Comparison of ENCODE assay signal across 8 cellular contexts in genomic region chr4:39977489-39978377, GRCh38. TPM values are rescaled to one million over a fixed set of nuclear protein-coding genes. Genes with fewer than 3 reads are reported as not detected.
DNase-seq lines count a peak whose midpoint lies in the region; ATAC-seq and TF ChIP-seq lines count a peak whose summit lies in the region.

TSS of gene PDS5A (minus strand) at chr4:39977911. CDS start at chr4:39976577, 1,334 bp downstream.

- POLR2A ChIA-PET in activated B cell treated with CpG ODN at 0.5 μM for 24 hours (lab: Charles Lee): interaction anchor here (0.6 to 1.2 kb wide), 4 partner anchors 255 to 1216 kb away, joined by 3 to 5 read pairs (median 4); partner anchors contain the start of gene UBE2K

- CTCF ChIA-PET in activated B cell treated with CpG ODN at 0.5 μM for 24 hours (lab: Charles Lee): interaction anchor here (0.7 to 2.1 kb wide), 7 partner anchors 44 to 519 kb away, joined by 3 to 10 read pairs (median 4); partner anchors contain the start of genes LIAS and RPL9

- peaks cover 32% of the 10 kb centered on the region for H3K4me1 Mint-ChIP-seq in activated B cell treated with CpG ODN at 0.5 μM for 24 hours

- H3K27me3 Mint-ChIP-seq in activated B cell treated with CpG ODN at 0.5 μM for 24 hours: no peaks in the 10 kb centered on the region

- H3K4me3 Mint-ChIP-seq in activated B cell treated with CpG ODN at 0.5 μM for 24 hours: peak within 1 kb of the TSS; percentile 87

- H3K36me3 Mint-ChIP-seq in activated B cell treated with CpG ODN at 0.5 μM for 24 hours (ENCODE audit: low read depth): peaks cover 35% of the 10 kb centered on the region

- peak within 1 kb of the TSS; percentile 92 for H3K27ac Mint-ChIP-seq in activated B cell treated with CpG ODN at 0.5 μM for 24 hours

- peak within 1 kb of the TSS; percentile 93 for H3K27ac ChIP-seq in caudate nucleus (ENCODE audit: low read depth, low read length)

- no peaks in the 10 kb centered on the region for H3K9me3 Mint-ChIP-seq in activated B cell treated with CpG ODN at 0.5 μM for 24 hours

- TF ChIP-seq CTCF in activated B cell treated with CpG ODN at 0.5 μM for 24 hours (IDR thresholded peaks at IDR 0.05): peak; percentile 27

- intact Hi-C loops in activated B cell treated with CpG ODN at 0.5 μM for 24 hours (cut with micrococcal nuclease): loop anchor here (1.0 to 10.0 kb wide), 13 partner anchors 45 to 1073 kb away; partner anchors contain the start of genes LIAS, RPL9, UBE2K and WDR19

- DNase-seq in AG08395 (ENCODE audit: low spot score) (peak; percentile 97), NCI-H2227 treated with DMSO at 0.1 percent for 48 hours (lab: John Stamatoyannopoulos, UW) (peak; percentile 82), activated B cell treated with CpG ODN at 0.5 μM for 24 hours (peak; percentile 91), caudate nucleus (lab: John Stamatoyannopoulos, UW) (peak in 60 of 61 donors; percentile 28 to 93 (median 80)), iris pigment epithelial cell (ENCODE audit: low read depth) (peak; percentile 89)
- peak; percentile 87 for DNase-seq in stimulated activated CD4-positive, alpha-beta T cell treated with anti-CD3 and anti-CD28 coated beads, Interleukin-12 subunit alpha, Interleukin-12 subunit beta, amount 100 ng/mL, for 4 hours

- ATAC-seq in GM18909 (IDR thresholded peaks at IDR 0.05; ENCODE audit: poor library complexity, unreplicated experiment) (peak; percentile 78), HG03175 (IDR thresholded peaks at IDR 0.05; ENCODE audit: unreplicated experiment) (peak; percentile 74), activated B cell treated with CpG ODN at 0.5 μM for 24 hours (ENCODE audit: low read depth) (peak; percentile 86)

RNA-seq across cellular contexts. Expression of gene PDS5A, which starts in this region (rescaled TPM):
- total RNA-seq in activated B cell treated with CpG ODN at 0.5 μM for 24 hours: 91.9 and 103 TPM in 2 replicates

Comparison
In these comparisons a context has a peak if more than half of its experiments do, and no peak if none do; other contexts are left out.
1. Peak in every context shown above with its lines: DNase-seq, ATAC-seq and H3K27ac ChIP-seq.